Comparison of ENCODE assay signal across 7 cellular contexts in genomic region chr1:207049514-207049913, GRCh38. TPM values are rescaled to one million over a fixed set of nuclear protein-coding genes. Genes with fewer than 3 reads are reported as not detected.
A peak's percentile ranks its signal among the peaks of the same experiment; 100 is the strongest.
DNase-seq lines count a peak whose midpoint lies in the region; TF ChIP-seq lines count a peak whose summit lies in the region.
"Had no signal": no experiment of that assay in that cellular context is flagged by ENCODE, and none has a peak within 500 bp of the region (broad histone marks: within the 10 kb centered on the region; RNA-seq: fewer than 3 reads in every experiment).

No MANE protein-coding gene starts in this region.

- peak overlapping the region; percentile 100 for H3K4me3 Mint-ChIP-seq in activated naive CD4-positive, alpha-beta T cell treated with anti-CD3 and anti-CD28 coated beads, Interleukin-2, amount 10 ng/mL, durations not matched to agents 7 days and 5 days

- H3K4me1 ChIP-seq in tibial artery = peaks cover 0 to 66% (median 29%) of the 10 kb centered on the region in 4 donors

- intact Hi-C loops in tibial artery (cut with DNase I; ENCODE audit: low total_unique reads) = loop anchor here (5.0 kb wide), 1 partner anchor 33 kb away; no protein-coding TSS in a partner anchor

- H3K9me3 ChIP-seq in tibial artery = no peaks in the 10 kb centered on the region

- CTCF ChIA-PET in activated naive CD4-positive, alpha-beta T cell treated with anti-CD3 and anti-CD28 coated beads, Interleukin-2, amount 10 ng/mL, durations not matched to agents 7 days and 5 days (lab: Charles Lee) = interaction anchor here (0.9 to 2.4 kb wide), 13 partner anchors 9 to 450 kb away, joined by 3 to 20 read pairs (median 6); no protein-coding TSS in a partner anchor

- H3K36me3 Mint-ChIP-seq in activated naive CD4-positive, alpha-beta T cell treated with anti-CD3 and anti-CD28 coated beads, Interleukin-2, amount 10 ng/mL, durations not matched to agents 7 days and 5 days = peaks cover 42% of the 10 kb centered on the region

- H3K9me3 Mint-ChIP-seq in activated naive CD4-positive, alpha-beta T cell treated with anti-CD3 and anti-CD28 coated beads, Interleukin-2, amount 10 ng/mL, durations not matched to agents 7 days and 5 days = peaks cover 3% of the 10 kb centered on the region

- H3K27ac ChIP-seq in tibial artery = peak overlapping the region in 1 of 2 donors; percentile 4

- peak overlapping the region; percentile 100 for H3K4me3 ChIP-seq in fibroblast of pulmonary artery (replicated peaks; ENCODE audit: low read depth, low read length)
- H3K4me3 ChIP-seq in tibial artery = peak overlapping the region; percentile 83 to 85

- peaks cover 66% of the 10 kb centered on the region for H3K4me1 Mint-ChIP-seq in activated naive CD4-positive, alpha-beta T cell treated with anti-CD3 and anti-CD28 coated beads, Interleukin-2, amount 10 ng/mL, durations not matched to agents 7 days and 5 days

- H3K27me3 Mint-ChIP-seq in activated naive CD4-positive, alpha-beta T cell treated with anti-CD3 and anti-CD28 coated beads, Interleukin-2, amount 10 ng/mL, durations not matched to agents 7 days and 5 days = peaks cover 16% of the 10 kb centered on the region

- peak overlapping the region; percentile 98 for H3K27ac Mint-ChIP-seq in activated naive CD4-positive, alpha-beta T cell treated with anti-CD3 and anti-CD28 coated beads, Interleukin-2, amount 10 ng/mL, durations not matched to agents 7 days and 5 days

- DNase-seq in activated naive CD4-positive, alpha-beta T cell treated with anti-CD3 and anti-CD28 coated beads, Interleukin-2, amount 10 ng/mL, durations not matched to agents 7 days and 5 days = no peak
- no peak for DNase-seq in activated naive CD4-positive, alpha-beta T cell (lab: John Stamatoyannopoulos, UW)
- DNase-seq in fibroblast of pulmonary artery (ENCODE audit: low read depth) (no peak), tibial artery (no peak), A172 (ENCODE audit: low spot score) (no peak), cerebellar nuclear complex (lab: John Stamatoyannopoulos, UW) (no peak)

- TF ChIP-seq CTCF in fibroblast of pulmonary artery (IDR thresholded peaks at IDR 0.05; ENCODE audit: low read length, missing control alignments) (no peak), tibial artery (IDR thresholded peaks at IDR 0.05) (no peak)

- H3K27me3 ChIP-seq in tibial artery = no peaks in the 10 kb centered on the region

- H3K36me3 ChIP-seq in tibial artery = peaks cover 14 to 23% (median 15%) of the 10 kb centered on the region in 3 donors

RNA-seq across cellular contexts. Expression of gene YOD1, which starts 1.5 kb away (rescaled TPM):
- 4.4 and 5.1 TPM in 2 replicates for total RNA-seq in A172 (2014; rRNA removed; shearing (Covaris generic))

RNA-seq across cellular contexts. Expression of gene PFKFB2, which starts 3.6 kb away (rescaled TPM):
- 15.6 and 17.4 TPM in 2 replicates for total RNA-seq in A172 (2014; rRNA removed; shearing (Covaris generic))

RNA-seq across cellular contexts. Expression of gene C1orf116, which starts 17.0 kb away (rescaled TPM):
- 0.31 and 1.4 TPM in 2 replicates for total RNA-seq in A172 (2014; rRNA removed; shearing (Covaris generic))

RNA-seq across cellular contexts. Expression of gene C4BPB, which starts 39.1 kb away (rescaled TPM):
- total RNA-seq in A172 (2014; rRNA removed; shearing (Covaris generic)) = 7.3 and 11.1 TPM in 2 replicates
- total RNA-seq: lower leg skin had no signal

RNA-seq across cellular contexts. Expression of gene C4BPA, which starts 54.5 kb away (rescaled TPM):
- total RNA-seq in A172 (2014; rRNA removed; shearing (Covaris generic)) = not detected in 2 replicates
- total RNA-seq: lower leg skin had no signal
